ENCODE assay signal across 18 cellular contexts in genomic region chr2:170886391-170886790, GRCh38. TPM values are rescaled to one million over a fixed set of nuclear protein-coding genes. Genes with fewer than 3 reads are reported as not detected.
DNase-seq lines count a peak whose midpoint lies in the region; FAIRE-seq and TF ChIP-seq lines count a peak whose summit lies in the region.
"Had no signal": no experiment of that assay in that cellular context is flagged by ENCODE, and none has a peak within 500 bp of the region (broad histone marks: within the 10 kb centered on the region; RNA-seq: fewer than 3 reads in every experiment).

No MANE protein-coding gene starts in this region.

- H3K27me3 Mint-ChIP-seq in activated naive CD4-positive, alpha-beta T cell treated with anti-CD3 and anti-CD28 coated beads, Interleukin-2, amount 10 ng/mL, durations not matched to agents 7 days and 5 days: peaks cover 45% of the 10 kb centered on the region

- TF ChIP-seq CTCF in AG09319 (IDR thresholded peaks at IDR 0.05; ENCODE audit: low read depth, low read length): no peak
- TF ChIP-seq CTCF in astrocyte of the cerebellum (IDR thresholded peaks at IDR 0.05; ENCODE audit: low read depth, low read length, missing control alignments): no peak
- TF ChIP-seq CTCF in ascending aorta (IDR thresholded peaks at IDR 0.05): no peak

- H3K9me3 ChIP-seq in ascending aorta: no peaks in the 10 kb centered on the region
- H3K9me3 ChIP-seq: thoracic aorta had no signal

- CTCF ChIA-PET in activated naive CD4-positive, alpha-beta T cell treated with anti-CD3 and anti-CD28 coated beads, Interleukin-2, amount 10 ng/mL, durations not matched to agents 7 days and 5 days (lab: Charles Lee): interaction anchor here (0.6 to 3.0 kb wide), 3 partner anchors 13 to 67 kb away, joined by 3 to 12 read pairs (median 5); partner anchors contain the start of gene GORASP2

- no peaks in the 10 kb centered on the region for H3K36me3 ChIP-seq in ascending aorta
- H3K36me3 ChIP-seq: thoracic aorta had no signal

- in situ Hi-C loops in astrocyte of the cerebellum (cut with HindIII; ENCODE audit: low sequenced_read_pairs): no loop called here

- no peak overlapping the region for H3K27ac Mint-ChIP-seq in activated naive CD4-positive, alpha-beta T cell treated with anti-CD3 and anti-CD28 coated beads, Interleukin-2, amount 10 ng/mL, durations not matched to agents 7 days and 5 days
- H3K27ac Mint-ChIP-seq: activated naive CD4-positive, alpha-beta T cell treated with anti-CD3 and anti-CD28 coated beads, Interleukin-2, amount 50 U/mL, for 72 hours had no signal

- no peaks in the 10 kb centered on the region for H3K4me1 ChIP-seq in ascending aorta
- H3K4me1 ChIP-seq: parathyroid adenoma had no signal

- H3K4me1 Mint-ChIP-seq in activated naive CD4-positive, alpha-beta T cell treated with anti-CD3 and anti-CD28 coated beads, Interleukin-2, amount 10 ng/mL, durations not matched to agents 7 days and 5 days: no peaks in the 10 kb centered on the region

- H3K4me3 ChIP-seq in astrocyte of the cerebellum (ENCODE audit: low read depth, low read length) (no peak overlapping the region), ascending aorta (no peak overlapping the region)
- H3K4me3 ChIP-seq: thoracic aorta had no signal

- no peaks in the 10 kb centered on the region for H3K36me3 Mint-ChIP-seq in activated naive CD4-positive, alpha-beta T cell treated with anti-CD3 and anti-CD28 coated beads, Interleukin-2, amount 10 ng/mL, durations not matched to agents 7 days and 5 days
- H3K36me3 Mint-ChIP-seq: activated naive CD4-positive, alpha-beta T cell treated with anti-CD3 and anti-CD28 coated beads, Interleukin-2, amount 50 U/mL, for 72 hours had no signal

- peak; percentile 16 for DNase-seq in AG09319 (ENCODE audit: extremely low read depth, low read depth)
- DNase-seq in HTR-8/SVneo (ENCODE audit: insufficient read length, low spot score): peak; percentile 49
- DNase-seq in astrocyte of the cerebellum (ENCODE audit: low read depth): peak; percentile 81
- DNase-seq in iris pigment epithelial cell (ENCODE audit: low read depth): peak; percentile 82
- DNase-seq in MV-4-11 (lab: John Stamatoyannopoulos, UW): no peak
- DNase-seq in activated naive CD4-positive, alpha-beta T cell treated with anti-CD3 and anti-CD28 coated beads, Interleukin-2, amount 10 ng/mL, durations not matched to agents 7 days and 5 days: no peak
- DNase-seq in activated naive CD4-positive, alpha-beta T cell (lab: John Stamatoyannopoulos, UW): no peak
- no peak for DNase-seq in ascending aorta (ENCODE audit: low spot score in 2 of 2)
- DNase-seq: activated CD8-positive, alpha-beta memory T cell treated with anti-CD3 and anti-CD28 coated beads, Interleukin-2, amount 50 U/mL, for 4 hours; AML-193; DND-41; NCI-H2171 treated with DMSO at 0.1 percent for 48 hours; stimulated activated CD4-positive, alpha-beta T cell treated with anti-CD3 and anti-CD28 coated beads, Interleukin-15, amount 100 ng/mL, for 24 hours had no signal

- no peaks in the 10 kb centered on the region for H3K9me3 Mint-ChIP-seq in activated naive CD4-positive, alpha-beta T cell treated with anti-CD3 and anti-CD28 coated beads, Interleukin-2, amount 10 ng/mL, durations not matched to agents 7 days and 5 days

- intact Hi-C loops in ascending aorta (cut with DNase I): no loop called here

- peak; percentile 63 for FAIRE-seq in HTR-8/SVneo (lab: Jason Lieb, UNC)
- FAIRE-seq: colon, GM19239 had no signal

- H3K4me3 Mint-ChIP-seq in activated naive CD4-positive, alpha-beta T cell treated with anti-CD3 and anti-CD28 coated beads, Interleukin-2, amount 10 ng/mL, durations not matched to agents 7 days and 5 days: no peak overlapping the region

- no peak overlapping the region for H3K27ac ChIP-seq in ascending aorta
- H3K27ac ChIP-seq: parathyroid adenoma, thoracic aorta had no signal

- no peaks in the 10 kb centered on the region for H3K27me3 ChIP-seq in ascending aorta

RNA-seq across cellular contexts. Expression of gene GORASP2, which starts 42.7 kb away (rescaled TPM):
- 21.5 TPM for total RNA-seq in ascending aorta

Comparison
In these comparisons a context has a peak if more than half of its experiments do, and no peak if none do; other contexts are left out.
1. DNase-seq: peak in AG09319 (single experiment), HTR-8/SVneo (single experiment), astrocyte of the cerebellum (single experiment) and iris pigment epithelial cell (single experiment); none in MV-4-11 (single experiment), activated naive CD4-positive, alpha-beta T cell treated with anti-CD3 and anti-CD28 coated beads, Interleukin-2, amount 10 ng/mL, durations not matched to agents 7 days and 5 days (single experiment), activated naive CD4-positive, alpha-beta T cell (0 of 4) and ascending aorta (0 of 2).